ENCODE assay signal across 17 cellular contexts in genomic region chr7:52501696-52502095, GRCh38.
DNase-seq lines count a peak whose midpoint lies in the region; TF ChIP-seq lines count a peak whose summit lies in the region.
"Had no signal": no experiment of that assay in that cellular context is flagged by ENCODE, and none has a peak within 500 bp of the region (broad histone marks: within the 10 kb centered on the region; RNA-seq: fewer than 3 reads in every experiment).

No MANE protein-coding gene starts in this region.

- H3K27me3 ChIP-seq in OCI-LY1 (ENCODE audit: insufficient read depth, low read length): no peaks in the 10 kb centered on the region
- no peaks in the 10 kb centered on the region for H3K27me3 ChIP-seq in smooth muscle cell (ENCODE audit: low read depth)
- H3K27me3 ChIP-seq: BLaER1 treated with 17β-estradiol and CSF1 and Interleukin-3, amounts not matched to agents 10 nM and 100 nM had no signal

- H3K4me3 ChIP-seq in OCI-LY1 (ENCODE audit: low read depth, low read length, poor library complexity, severe bottlenecking) (no peak overlapping the region), smooth muscle cell (no peak overlapping the region)
- H3K4me3 ChIP-seq: A549; BLaER1 treated with 17β-estradiol and CSF1 and Interleukin-3, amounts not matched to agents 10 nM and 100 nM had no signal

- 56% methylated on average over 2 of the region's 2 CpGs for WGBS in smooth muscle cell (ENCODE audit: low lambda C conversion rate)

- H3K9ac ChIP-seq in OCI-LY1 (ENCODE audit: low read length) (peak overlapping the region; percentile 54), smooth muscle cell (ENCODE audit: low read depth) (no peak overlapping the region)
- H3K9ac ChIP-seq: BLaER1 treated with 17β-estradiol and CSF1 and Interleukin-3, amounts not matched to agents 10 nM and 100 nM had no signal

- H3K79me2 ChIP-seq in OCI-LY1 (ENCODE audit: insufficient read depth, low read length) (no peaks in the 10 kb centered on the region), smooth muscle cell (ENCODE audit: low read depth) (no peaks in the 10 kb centered on the region)

- H3K27ac ChIP-seq in OCI-LY1 (ENCODE audit: low read depth, low read length, poor library complexity, severe bottlenecking): peak overlapping the region; percentile 92
- peak overlapping the region; percentile 48 for H3K27ac ChIP-seq in epithelial cell of prostate
- H3K27ac ChIP-seq in smooth muscle cell (ENCODE audit: low read depth): peak overlapping the region; percentile 83
- no peak overlapping the region for H3K27ac ChIP-seq in RWPE1
- H3K27ac ChIP-seq: 22Rv1; A549; BLaER1 treated with 17β-estradiol and CSF1 and Interleukin-3, amounts not matched to agents 10 nM and 100 nM had no signal

- peaks cover 18% of the 10 kb centered on the region for H3K36me3 ChIP-seq in OCI-LY1 (ENCODE audit: insufficient read depth, low read length)
- no peaks in the 10 kb centered on the region for H3K36me3 ChIP-seq in smooth muscle cell (ENCODE audit: low read depth)
- H3K36me3 ChIP-seq: BLaER1 treated with 17β-estradiol and CSF1 and Interleukin-3, amounts not matched to agents 10 nM and 100 nM had no signal

- no peak overlapping the region for H2AFZ ChIP-seq in OCI-LY1 (ENCODE audit: low read length)
- no peak overlapping the region for H2AFZ ChIP-seq in smooth muscle cell (ENCODE audit: low read depth)

- DNase-seq in NCI-H82 (lab: John Stamatoyannopoulos, UW): peak; percentile 39
- no peak for DNase-seq in NCI-H82 treated with DMSO at 0.1 percent for 48 hours (lab: John Stamatoyannopoulos, UW; ENCODE audit: unreplicated experiment)
- no peak for DNase-seq in epithelial cell of prostate (ENCODE audit: low read depth, low spot score)
- DNase-seq in smooth muscle cell (lab: John Stamatoyannopoulos, UW; ENCODE audit: unreplicated experiment): no peak
- no peak for DNase-seq in dermis blood vessel endothelial cell
- DNase-seq in activated CD4-positive, alpha-beta T cell treated with anti-CD3 and anti-CD28 coated beads for 4 hours: no peak
- no peak for DNase-seq in RWPE1 (ENCODE audit: low spot score)
- DNase-seq: AML-193; Calu3; CD8-positive, alpha-beta T cell; GOT3; H7; HFFc6 had no signal

- H3K9me3 ChIP-seq in OCI-LY1 (ENCODE audit: low read length) (no peaks in the 10 kb centered on the region), smooth muscle cell (replicated peaks; ENCODE audit: low read depth) (no peaks in the 10 kb centered on the region)
- H3K9me3 ChIP-seq: A549 had no signal

- CTCF ChIA-PET in RWPE1 (lab: Yijun Ruan, JAX): interaction anchor here (0.6 kb wide), 1 partner anchor 80 kb away, joined by 3 read pairs; no protein-coding TSS in a partner anchor

- H4K20me1 ChIP-seq in OCI-LY1 (ENCODE audit: insufficient read depth, low read length): no peaks in the 10 kb centered on the region
- no peaks in the 10 kb centered on the region for H4K20me1 ChIP-seq in smooth muscle cell (ENCODE audit: low read depth)
- H4K20me1 ChIP-seq: BLaER1 treated with 17β-estradiol and CSF1 and Interleukin-3, amounts not matched to agents 10 nM and 100 nM had no signal

- no peaks in the 10 kb centered on the region for H3K9me2 ChIP-seq in OCI-LY1 (ENCODE audit: low read depth, low read length)

- H3F3A ChIP-seq in OCI-LY1 (ENCODE audit: insufficient read depth, low read length) (peaks cover under 1% of the 10 kb centered on the region; the same call in 1 of the 2 replicates), smooth muscle cell (ENCODE audit: low read depth) (peaks cover 16% of the 10 kb centered on the region)

- POLR2A ChIA-PET in RWPE1 (lab: Yijun Ruan, JAX; ENCODE audit: low non-redundant PET): no interaction called here

- TF ChIP-seq CTCF in OCI-LY1 (IDR thresholded peaks at IDR 0.05; ENCODE audit: low read length): no peak
- no peak for TF ChIP-seq CTCF in smooth muscle cell (IDR thresholded peaks at IDR 0.05; ENCODE audit: borderline replicate concordance, insufficient read depth, poor library complexity, severe bottlenecking)
- TF ChIP-seq CTCF in RWPE1 (conservative IDR thresholded peaks at IDR 0.05; ENCODE audit: low read depth): no peak

- H3K4me1 ChIP-seq in OCI-LY1 (ENCODE audit: insufficient read depth, low read length, severe bottlenecking) (peaks cover 82% of the 10 kb centered on the region), smooth muscle cell (ENCODE audit: low read depth) (peaks cover 4% of the 10 kb centered on the region)
- H3K4me1 ChIP-seq: A549 had no signal

- 0 out of 2 replicates have a peak overlapping the region, but pooled peaks have one; percentile 61 for H3K4me2 ChIP-seq in OCI-LY1 (ENCODE audit: low read length)
- peak overlapping the region; percentile 86 for H3K4me2 ChIP-seq in smooth muscle cell
- H3K4me2 ChIP-seq: A549 had no signal
